Comparison of ENCODE assay signal across 11 cellular contexts in genomic region chr11:60844870-60845221, GRCh38. TPM values are rescaled to one million over a fixed set of nuclear protein-coding genes. Genes with fewer than 3 reads are reported as not detected.
A peak's percentile ranks its signal among the peaks of the same experiment; 100 is the strongest.
DNase-seq lines count a peak whose midpoint lies in the region; ATAC-seq and TF ChIP-seq lines count a peak whose summit lies in the region.
"Had no signal": no experiment of that assay in that cellular context is flagged by ENCODE, and none has a peak within 500 bp of the region (broad histone marks: within the 10 kb centered on the region; RNA-seq: fewer than 3 reads in every experiment).

No MANE protein-coding gene starts in this region.

- CTCF ChIA-PET in naive thymus-derived CD4-positive, alpha-beta T cell (lab: Charles Lee), result no interaction called here

- peak overlapping the region in 8 of 9 donors; percentile 13 to 94 (median 50) for H3K27ac Mint-ChIP-seq in naive thymus-derived CD4-positive, alpha-beta T cell

- peaks cover 0 to 7% (median 0%) of the 10 kb centered on the region in 11 donors for H3K9me3 Mint-ChIP-seq in naive thymus-derived CD4-positive, alpha-beta T cell

- intact Hi-C loops in naive thymus-derived CD4-positive, alpha-beta T cell (cut with micrococcal nuclease), result loop anchor here (5.0 kb wide), 3 partner anchors 517 to 1277 kb away; partner anchors contain the start of genes CYB561A3 (in 1 of the 2), INCENP (in 1 of the 2), SDHAF2 (in 1 of the 2) and TMEM138 (in 1 of the 2)
- intact Hi-C loops in stomach (cut with DNase I; ENCODE audit: low total_unique reads), result no loop called here

- H3K4me1 Mint-ChIP-seq in naive thymus-derived CD4-positive, alpha-beta T cell, result peaks cover 31 to 49% (median 41%) of the 10 kb centered on the region in 7 donors

- H3K4me3 ChIP-seq in NB4 (ENCODE audit: low read depth, low read length) (peak overlapping the region; percentile 95), brain microvascular endothelial cell (ENCODE audit: low read depth, low read length) (peak overlapping the region; percentile 90), stomach (peak overlapping the region in 2 of 4 donors; percentile 90 to 94)
- H3K4me3 ChIP-seq in naive thymus-derived CD4-positive, alpha-beta T cell (ENCODE audit: low read length), result no peak overlapping the region

- TF ChIP-seq POLR2A in NB4 (IDR thresholded peaks at IDR 0.05; ENCODE audit: extremely low read depth, insufficient read length) (no peak), stomach (IDR thresholded peaks at IDR 0.05) (no peak)

- no peak overlapping the region for H3K27ac ChIP-seq in brain microvascular endothelial cell
- H3K27ac ChIP-seq in naive thymus-derived CD4-positive, alpha-beta T cell (ENCODE audit: low read depth, low read length), result no peak overlapping the region
- H3K27ac ChIP-seq in stomach, result peak overlapping the region in 2 of 5 donors; percentile 32 to 89

- POLR2A ChIA-PET in naive thymus-derived CD4-positive, alpha-beta T cell (lab: Charles Lee), result no interaction called here

- WGBS in stomach, 5 donors, result 27 to 43% (median 29%) methylated on average over 4 of the region's 4 CpGs

- H3K4me1 ChIP-seq in naive thymus-derived CD4-positive, alpha-beta T cell (ENCODE audit: control insufficient read depth in 2 of 2, insufficient read depth in 2 of 2, low read length in 2 of 2), result peaks cover 26 to 35% of the 10 kb centered on the region in 2 donors
- H3K4me1 ChIP-seq in stomach, result peaks cover 33 to 52% (median 51%) of the 10 kb centered on the region in 4 donors

- H3K36me3 Mint-ChIP-seq in naive thymus-derived CD4-positive, alpha-beta T cell, result peaks cover 0 to 11% (median 5%) of the 10 kb centered on the region in 5 donors

- in situ Hi-C loops in brain microvascular endothelial cell (cut with HindIII; ENCODE audit: low pct_ligation_motif_present, low sequenced_read_pairs), result no loop called here

- TF ChIP-seq EP300 in stomach (IDR thresholded peaks at IDR 0.05), result no peak

- TF ChIP-seq CTCF in NB4 (IDR thresholded peaks at IDR 0.05; ENCODE audit: low read depth, low read length), result no peak
- no peak for TF ChIP-seq CTCF in brain microvascular endothelial cell (IDR thresholded peaks at IDR 0.05; ENCODE audit: low read depth, low read length, missing control alignments)
- TF ChIP-seq CTCF in GM20000 (IDR thresholded peaks at IDR 0.05; ENCODE audit: extremely low read depth, missing control alignments), result no peak
- TF ChIP-seq CTCF in stomach (IDR thresholded peaks at IDR 0.05), result no peak

- H3K4me3 Mint-ChIP-seq in naive thymus-derived CD4-positive, alpha-beta T cell, result peak overlapping the region in 9 of 10 donors; percentile 66 to 95 (median 91)

- H3K9me3 ChIP-seq in naive thymus-derived CD4-positive, alpha-beta T cell (ENCODE audit: control insufficient read depth in 2 of 3, low read length in 3 of 3), result no peaks in the 10 kb centered on the region
- H3K9me3 ChIP-seq in stomach, result no peaks in the 10 kb centered on the region

- DNase-seq in COLO668 (lab: John Stamatoyannopoulos, UW; ENCODE audit: unreplicated experiment) (peak; percentile 11), NB4 (ENCODE audit: low read depth) (no peak), brain microvascular endothelial cell (no peak), GM20000 (ENCODE audit: low spot score) (no peak), activated gamma-delta T cell treated with Interleukin-2 at 50 U/mL for 16 hours (no peak), stomach (no peak)
- no peak for DNase-seq in naive thymus-derived CD4-positive, alpha-beta T cell
- DNase-seq: DMS79, NCI-H524 had no signal

- H3K36me3 ChIP-seq in brain microvascular endothelial cell (replicated peaks), result peaks cover 19% of the 10 kb centered on the region
- H3K36me3 ChIP-seq in naive thymus-derived CD4-positive, alpha-beta T cell (ENCODE audit: control insufficient read depth in 2 of 3, insufficient read depth in 3 of 3, low read length in 3 of 3), result peaks cover 0 to 32% (median 7%) of the 10 kb centered on the region in 3 experiments
- H3K36me3 ChIP-seq in stomach, result peaks cover 14 to 42% (median 25%) of the 10 kb centered on the region in 4 donors

- no peaks in the 10 kb centered on the region for H3K27me3 ChIP-seq in brain microvascular endothelial cell (replicated peaks)
- no peaks in the 10 kb centered on the region for H3K27me3 ChIP-seq in naive thymus-derived CD4-positive, alpha-beta T cell (ENCODE audit: control insufficient read depth in 2 of 2, insufficient read depth in 2 of 2, low read length in 2 of 2)
- H3K27me3 ChIP-seq in stomach, result no peaks in the 10 kb centered on the region

- no peak for ATAC-seq in naive thymus-derived CD4-positive, alpha-beta T cell
- ATAC-seq in HG03045 (IDR thresholded peaks at IDR 0.05; ENCODE audit: unreplicated experiment), result no peak
- ATAC-seq: sciatic nerve had no signal

- no peaks in the 10 kb centered on the region for H3K27me3 Mint-ChIP-seq in naive thymus-derived CD4-positive, alpha-beta T cell

RNA-seq across cellular contexts. Expression of gene CCDC86, which starts 2.9 kb away (rescaled TPM):
- 10 to 100 TPM in 4 of 5 experiments, 1 to 10 TPM in 1; 9.1 to 26.2 (median 11.6) TPM for total RNA-seq in naive thymus-derived CD4-positive, alpha-beta T cell
- 10 to 100 TPM; 12.4 to 21.1 TPM for polyA plus RNA-seq in naive thymus-derived CD4-positive, alpha-beta T cell
- 10 to 100 TPM in 3 of 5 donors, 1 to 10 TPM in 2; 7.0 to 37.9 (median 12.9) TPM for total RNA-seq in stomach
- polyA plus RNA-seq in stomach, result 10 to 100 TPM; 15.2 to 18.6 (median 17.1) TPM

RNA-seq across cellular contexts. Expression of gene PTGDR2, which starts 10.9 kb away (rescaled TPM):
- 1 to 10 TPM in 2 of 5 experiments, under 1 TPM in 2, not detected in 1; 0.57 to 4.5 (median 0.96) TPM for total RNA-seq in naive thymus-derived CD4-positive, alpha-beta T cell
- under 1 TPM in 1 of 2 donors, not detected in 1; 0.08 TPM for polyA plus RNA-seq in naive thymus-derived CD4-positive, alpha-beta T cell
- 10 to 100 TPM in 3 of 5 donors, not detected in 2; 11.9 to 67.8 (median 27.7) TPM for total RNA-seq in stomach
- polyA plus RNA-seq in stomach, result 10 to 100 TPM in 1 of 3 donors, 1 to 10 TPM in 2; 2.1 to 12.7 (median 8.2) TPM

RNA-seq across cellular contexts. Expression of gene ZP1, which starts 22.5 kb away (rescaled TPM):
- not detected for total RNA-seq in naive thymus-derived CD4-positive, alpha-beta T cell
- polyA plus RNA-seq in naive thymus-derived CD4-positive, alpha-beta T cell, result not detected
- under 1 TPM in 1 of 5 donors, not detected in 4; 0.72 TPM for total RNA-seq in stomach
- 1 to 10 TPM in 2 of 3 donors, under 1 TPM in 1; 0.43 to 8.6 (median 4.1) TPM for polyA plus RNA-seq in stomach

RNA-seq across cellular contexts. Expression of gene MS4A10, which starts 59.7 kb away (rescaled TPM):
- not detected for total RNA-seq in naive thymus-derived CD4-positive, alpha-beta T cell
- polyA plus RNA-seq in naive thymus-derived CD4-positive, alpha-beta T cell, result not detected
- under 1 TPM in 1 of 5 donors, not detected in 4; 0.18 TPM for total RNA-seq in stomach
- polyA plus RNA-seq in stomach, result not detected
- total RNA-seq: sciatic nerve had no signal
